In genomic region chr12:42332301-42332894, GRCh38 we compare ENCODE assay signal across 8 cellular contexts. TPM values are rescaled to one million over a fixed set of nuclear protein-coding genes. Genes with fewer than 3 reads are reported as not detected.
DNase-seq lines count a peak whose midpoint lies in the region; ATAC-seq, FAIRE-seq and TF ChIP-seq lines count a peak whose summit lies in the region.

No MANE protein-coding gene starts in this region.

- H3K4me3 ChIP-seq in AG09309 (ENCODE audit: control insufficient read depth, low read depth, low read length) (no peak overlapping the region), GM12864 (ENCODE audit: low read depth, low read length) (no peak overlapping the region)

- TF ChIP-seq CTCF in AG09309 (IDR thresholded peaks at IDR 0.05; ENCODE audit: control insufficient read depth, insufficient read depth, low read depth, low read length, missing control alignments) (peak; percentile 53), GM12864 (IDR thresholded peaks at IDR 0.05; ENCODE audit: low read depth, low read length, missing control alignments) (peak; percentile 53), VCaP (conservative IDR thresholded peaks at IDR 0.05) (peak; percentile 87)

- H3K27ac ChIP-seq in VCaP, result no peak overlapping the region

- peak; percentile 75 for ATAC-seq in HG02759 (IDR thresholded peaks at IDR 0.05; ENCODE audit: unreplicated experiment)
- no peak for ATAC-seq in HG03139 (IDR thresholded peaks at IDR 0.05; ENCODE audit: unreplicated experiment)

- DNase-seq in AG09309 (ENCODE audit: low read depth), result no peak
- no peak for DNase-seq in GM12864 (ENCODE audit: low read depth)
- DNase-seq in NCI-H146 treated with DMSO at 0.1 percent for 48 hours (lab: John Stamatoyannopoulos, UW; ENCODE audit: unreplicated experiment), result peak; percentile 34
- peak in 1 of 2 donors; percentile 44 for DNase-seq in frontal cortex (ENCODE audit: low spot score in 2 of 2)
- DNase-seq in renal cortical epithelial cell (ENCODE audit: low read depth), result peak; percentile 46

- peak; percentile 94 for FAIRE-seq in frontal cortex (lab: Jason Lieb, UNC)

RNA-seq across cellular contexts. Expression of gene PPHLN1, which starts 6.4 kb away (rescaled TPM):
- 82.3 TPM for total RNA-seq in frontal cortex
- total RNA-seq in renal cortical epithelial cell, result 106 and 109 TPM in 2 replicates

RNA-seq across cellular contexts. Expression of gene ZCRB1, which starts 6.5 kb away (rescaled TPM):
- total RNA-seq in frontal cortex (24.9 TPM), renal cortical epithelial cell (23.4 and 31.2 TPM in 2 replicates)

Comparison
In these comparisons a context has a peak if more than half of its experiments do, and no peak if none do; other contexts are left out.
1. DNase-seq: peak in NCI-H146 treated with DMSO at 0.1 percent for 48 hours (single experiment) and renal cortical epithelial cell (single experiment); none in AG09309 (single experiment) and GM12864 (single experiment).
2. Peak in every context shown above with its lines, with median percentiles within 50 percentile points of each other: CTCF ChIP-seq.